Comparison of ENCODE assay signal across 8 cellular contexts in the genomic region with DNA sequence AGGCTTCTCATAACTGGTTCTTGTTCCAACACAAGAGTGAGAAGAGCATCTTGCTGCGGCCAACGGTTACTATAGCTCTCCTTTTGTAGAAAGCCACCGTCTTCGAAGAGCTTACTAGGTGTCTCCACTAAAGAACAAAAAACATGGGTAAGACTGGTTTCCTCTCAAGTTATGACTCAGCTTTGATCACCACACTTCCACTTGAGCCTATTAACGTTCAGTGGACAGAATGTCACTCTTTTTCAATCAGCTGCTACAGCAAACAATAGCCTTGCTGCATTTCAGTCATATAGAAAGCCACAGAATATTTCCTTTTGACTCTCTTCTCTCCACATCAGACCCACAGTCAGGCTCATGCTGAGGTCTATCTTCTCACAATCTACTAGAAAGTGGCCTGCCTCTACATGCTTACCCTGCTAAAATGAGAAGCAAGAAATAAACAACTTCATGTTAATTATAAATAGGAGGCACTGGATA.
DNase-seq lines count a peak whose midpoint lies in the region; ATAC-seq and TF ChIP-seq lines count a peak whose summit lies in the region.

No MANE protein-coding gene starts in this region.

- ATAC-seq in GM19468 (IDR thresholded peaks at IDR 0.05; ENCODE audit: extremely low read depth, unreplicated experiment) (peak; percentile 93), HG03520 (IDR thresholded peaks at IDR 0.05; ENCODE audit: unreplicated experiment) (peak; percentile 90)

- in situ Hi-C loops in astrocyte of the spinal cord (cut with HindIII; ENCODE audit: low sequenced_read_pairs), result no loop called here

- TF ChIP-seq CTCF in GM12864 (IDR thresholded peaks at IDR 0.05; ENCODE audit: low read depth, low read length, missing control alignments) (no peak), astrocyte of the spinal cord (IDR thresholded peaks at IDR 0.05; ENCODE audit: low read depth, low read length) (no peak)

- H3K4me3 ChIP-seq in GM12864 (ENCODE audit: low read depth, low read length) (no peak overlapping the region), astrocyte of the spinal cord (ENCODE audit: low read depth, low read length) (no peak overlapping the region)

- DNase-seq in GM12864 (ENCODE audit: low read depth) (peak; percentile 98), astrocyte of the spinal cord (ENCODE audit: low read depth, low spot score) (peak; percentile 19), GOT3 (lab: John Stamatoyannopoulos, UW) (no peak), NCI-H1694 (lab: John Stamatoyannopoulos, UW) (no peak), NCI-H2227 treated with DMSO at 0.1 percent for 48 hours (lab: John Stamatoyannopoulos, UW) (no peak), germinal center (ENCODE audit: low spot score) (no peak)

Comparison
In these comparisons a context has a peak if more than half of its experiments do, and no peak if none do; other contexts are left out.
1. DNase-seq: peak in GM12864 (single experiment) and astrocyte of the spinal cord (single experiment); none in GOT3 (single experiment), NCI-H1694 (single experiment), NCI-H2227 treated with DMSO at 0.1 percent for 48 hours (single experiment) and germinal center (single experiment).